Comparison of ENCODE assay signal across 8 cellular contexts in genomic region chr12:12613334-12613733, GRCh38. TPM values are rescaled to one million over a fixed set of nuclear protein-coding genes. Genes with fewer than 3 reads are reported as not detected.
DNase-seq lines count a peak whose midpoint lies in the region; ATAC-seq and TF ChIP-seq lines count a peak whose summit lies in the region.

No MANE protein-coding gene starts in this region.

- H3K4me1 ChIP-seq in DND-41 (ENCODE audit: insufficient read depth, low read length) = peaks cover 28% of the 10 kb centered on the region
- no peaks in the 10 kb centered on the region for H3K4me1 ChIP-seq in colonic mucosa
- peaks cover 0 to 4% of the 10 kb centered on the region in 2 experiments for H3K4me1 ChIP-seq in trophoblast cell (ENCODE audit: control insufficient read depth in 1 of 2, insufficient read depth in 2 of 2, low read length in 2 of 2)

- peak overlapping the region in 1 of 2 experiments; percentile 31; a peak in 2 of 4 replicates for H3K4me3 ChIP-seq in DND-41 (ENCODE audit: low read depth in 1 of 2, low read length in 2 of 2)
- H3K4me3 ChIP-seq in colonic mucosa = peak overlapping the region; percentile 73
- H3K4me3 ChIP-seq in trophoblast cell (ENCODE audit: low read depth, low read length) = no peak overlapping the region

- H2BK5ac ChIP-seq in trophoblast cell (ENCODE audit: low read depth, low read length, poor library complexity) = no peak overlapping the region

- peak overlapping the region; percentile 32 for H3K27ac ChIP-seq in DND-41 (ENCODE audit: low read length)
- peak overlapping the region; percentile 94 for H3K27ac ChIP-seq in colonic mucosa
- no peak overlapping the region for H3K27ac ChIP-seq in trophoblast cell (ENCODE audit: low read depth, low read length)

- no peak for TF ChIP-seq CTCF in DND-41 (IDR thresholded peaks at IDR 0.05; ENCODE audit: borderline replicate concordance, extremely low read depth, low read length, poor library complexity, severe bottlenecking)
- no peak for TF ChIP-seq CTCF in colonic mucosa (IDR thresholded peaks at IDR 0.05)

- ATAC-seq in DND-41 (ENCODE audit: insufficient read depth, low read depth) = no peak
- ATAC-seq in HG02610 (IDR thresholded peaks at IDR 0.05; ENCODE audit: unreplicated experiment) = no peak
- no peak for ATAC-seq in HG02678 (IDR thresholded peaks at IDR 0.05; ENCODE audit: unreplicated experiment)

- H3K4me2 ChIP-seq in DND-41 (ENCODE audit: insufficient read depth, low read length) = peak overlapping the region; percentile 83
- H3K4me2 ChIP-seq in trophoblast cell (ENCODE audit: low read length) = no peak overlapping the region

- no peaks in the 10 kb centered on the region for H3K27me3 ChIP-seq in DND-41 (ENCODE audit: insufficient read depth, low read length, poor library complexity)
- no peaks in the 10 kb centered on the region for H3K27me3 ChIP-seq in colonic mucosa
- H3K27me3 ChIP-seq in trophoblast cell (ENCODE audit: insufficient read depth, low read length) = no peaks in the 10 kb centered on the region

- H2AFZ ChIP-seq in DND-41 (ENCODE audit: low read depth, low read length) (no peak overlapping the region), trophoblast cell (ENCODE audit: insufficient read depth, low read length, poor library complexity) (no peak overlapping the region)

- no peak overlapping the region for H2AK5ac ChIP-seq in trophoblast cell (ENCODE audit: low read length)

- peak overlapping the region; percentile 83 for H3K23ac ChIP-seq in trophoblast cell (ENCODE audit: low read length)

- no peak overlapping the region for H4K8ac ChIP-seq in trophoblast cell (ENCODE audit: low read depth, low read length)

- peaks cover 7% of the 10 kb centered on the region for H3K79me1 ChIP-seq in trophoblast cell (ENCODE audit: low read length)

- no peak overlapping the region for H4K12ac ChIP-seq in trophoblast cell (ENCODE audit: low read depth, low read length)

- no peak overlapping the region for H2BK12ac ChIP-seq in trophoblast cell (ENCODE audit: low read length)

- intact Hi-C loops in colonic mucosa (cut with DNase I) = no loop called here

- no peak overlapping the region for H3K4ac ChIP-seq in trophoblast cell (ENCODE audit: low read depth, low read length)

- H3K36me3 ChIP-seq in DND-41 (ENCODE audit: insufficient read depth, low read length) = peaks cover 7% of the 10 kb centered on the region; the same call in 1 of the 2 replicates
- H3K36me3 ChIP-seq in colonic mucosa = no peaks in the 10 kb centered on the region
- no peaks in the 10 kb centered on the region for H3K36me3 ChIP-seq in trophoblast cell (ENCODE audit: control insufficient read depth in 1 of 2, insufficient read depth in 2 of 2, low read length in 2 of 2)

- DNase-seq in DND-41 = no peak
- DNase-seq in NCI-H82 treated with DMSO at 0.1 percent for 48 hours (lab: John Stamatoyannopoulos, UW; ENCODE audit: unreplicated experiment) = peak; percentile 41
- DNase-seq in colonic mucosa = no peak
- DNase-seq in trophoblast cell = peak; percentile 10 to 30
- DNase-seq in EL = no peak
- DNase-seq in NCI-H128 (lab: John Stamatoyannopoulos, UW; ENCODE audit: unreplicated experiment) = no peak

- no peak overlapping the region for H4K91ac ChIP-seq in trophoblast cell (ENCODE audit: low read depth, low read length)

- H3K14ac ChIP-seq in trophoblast cell (ENCODE audit: low read length) = no peak overlapping the region

- H3K18ac ChIP-seq in trophoblast cell (ENCODE audit: low read length) = no peak overlapping the region

- no CpG with 5 or more reads among the region's 5 CpGs for WGBS in trophoblast cell (ENCODE audit: extremely low coverage, insufficient coverage, insufficient read length)

- H2BK120ac ChIP-seq in trophoblast cell (ENCODE audit: insufficient read depth, low read length, poor library complexity) = no peak overlapping the region

- H4K20me1 ChIP-seq in DND-41 (ENCODE audit: insufficient read depth, low read length) = no peaks in the 10 kb centered on the region

- peak overlapping the region; percentile 23 for H3K9ac ChIP-seq in DND-41 (ENCODE audit: low read depth, low read length)
- H3K9ac ChIP-seq in colonic mucosa (ENCODE audit: low read depth in 2 of 2, low read length in 2 of 2) = peak overlapping the region in 1 of 2 donors; percentile 14
- peak overlapping the region; percentile 44 for H3K9ac ChIP-seq in trophoblast cell (ENCODE audit: low read length)

- H3K79me2 ChIP-seq in DND-41 (ENCODE audit: insufficient read depth, low read length) (peaks cover 14% of the 10 kb centered on the region), trophoblast cell (ENCODE audit: control insufficient read depth, insufficient read depth, low read length, poor library complexity) (peaks cover 5% of the 10 kb centered on the region)

- H3K9me3 ChIP-seq in DND-41 (ENCODE audit: insufficient read depth, low read length, severe bottlenecking) (no peaks in the 10 kb centered on the region), colonic mucosa (no peaks in the 10 kb centered on the region), trophoblast cell (ENCODE audit: insufficient read depth, low read depth, low read length) (no peaks in the 10 kb centered on the region)

RNA-seq across cellular contexts. Expression of gene CREBL2, which starts 1.7 kb away (rescaled TPM):
- total RNA-seq in colonic mucosa = 10 to 100 TPM; 18.6 to 28.9 TPM
- polyA plus RNA-seq in trophoblast cell (2013) = 7.9 and 8.0 TPM in 2 replicates

RNA-seq across cellular contexts. Expression of gene DUSP16, which starts 50.7 kb away (rescaled TPM):
- 10 to 100 TPM; 47.5 to 60.2 TPM for total RNA-seq in colonic mucosa
- polyA plus RNA-seq in trophoblast cell (2013) = 12.5 and 12.7 TPM in 2 replicates

Comparison
In these comparisons a context has a peak if more than half of its experiments do, and no peak if none do; other contexts are left out.
1. DNase-seq: peak in NCI-H82 treated with DMSO at 0.1 percent for 48 hours (single experiment) and trophoblast cell (2 of 2); none in DND-41 (single experiment), colonic mucosa (single experiment), EL (single experiment) and NCI-H128 (single experiment).